1 cellular context compared by ENCODE assay signal in genomic region chr16:2340564-2341455, GRCh38.
TF ChIP-seq lines count a peak whose summit lies in the region.

ABCA3 (minus strand) TSS chr16:2340728; CDS start chr16:2326466, 14,262 bp downstream.

TF ChIP-seq in K562, 482 proteins besides CTCF, POLR2A, EP300 and RAD21 (continued from another document and continues in another):
- TF ChIP-seq, protein P1, sequence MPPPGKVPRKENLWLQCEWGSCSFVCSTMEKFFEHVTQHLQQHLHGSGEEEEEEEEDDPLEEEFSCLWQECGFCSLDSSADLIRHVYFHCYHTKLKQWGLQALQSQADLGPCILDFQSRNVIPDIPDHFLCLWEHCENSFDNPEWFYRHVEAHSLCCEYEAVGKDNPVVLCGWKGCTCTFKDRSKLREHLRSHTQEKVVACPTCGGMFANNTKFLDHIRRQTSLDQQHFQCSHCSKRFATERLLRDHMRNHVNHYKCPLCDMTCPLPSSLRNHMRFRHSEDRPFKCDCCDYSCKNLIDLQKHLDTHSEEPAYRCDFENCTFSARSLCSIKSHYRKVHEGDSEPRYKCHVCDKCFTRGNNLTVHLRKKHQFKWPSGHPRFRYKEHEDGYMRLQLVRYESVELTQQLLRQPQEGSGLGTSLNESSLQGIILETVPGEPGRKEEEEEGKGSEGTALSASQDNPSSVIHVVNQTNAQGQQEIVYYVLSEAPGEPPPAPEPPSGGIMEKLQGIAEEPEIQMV (tag; conservative IDR thresholded peaks at IDR 0.05; ENCODE audit: low read depth): 0 out of 2 replicates have a peak, but pooled peaks have one; percentile 35
- peak; percentile 90 for TF ChIP-seq ZNF395 (CRISPR knock-in tag; IDR thresholded peaks at IDR 0.05)
- TF ChIP-seq THAP7 (CRISPR knock-in tag; IDR thresholded peaks at IDR 0.05): no peak
- peak; percentile 59; the same call in 1 of the 2 replicates for TF ChIP-seq MBD2 (IDR thresholded peaks at IDR 0.05; ENCODE audit: borderline replicate concordance, low read depth)
- TF ChIP-seq MYBL2 (IDR thresholded peaks at IDR 0.05; ENCODE audit: low read depth): no peak
- no peak for TF ChIP-seq MYBL2 (CRISPR knock-in tag; IDR thresholded peaks at IDR 0.05; ENCODE audit: borderline replicate concordance)
- TF ChIP-seq PML (IDR thresholded peaks at IDR 0.05; ENCODE audit: low read length): no peak
- TF ChIP-seq NKRF (IDR thresholded peaks at IDR 0.05; ENCODE audit: borderline replicate concordance): peak; percentile 81; the same call in 1 of the 2 replicates
- peak; percentile 39; the same call in 1 of the 2 replicates for TF ChIP-seq ZNF274 (IDR thresholded peaks at IDR 0.05; ENCODE audit: borderline replicate concordance, low read depth, low read length)
- TF ChIP-seq ZNF175 (CRISPR knock-in tag; IDR thresholded peaks at IDR 0.05; ENCODE audit: low read depth): peak; percentile 90
- peak; percentile 93; the same call in 1 of the 2 replicates for TF ChIP-seq MTA3 (IDR thresholded peaks at IDR 0.05; ENCODE audit: borderline replicate concordance)
- 0 out of 2 replicates have a peak, but pooled peaks have one; percentile 52 for TF ChIP-seq PTBP1 (IDR thresholded peaks at IDR 0.05; ENCODE audit: low read depth, low read length)
- no peak for TF ChIP-seq XRCC4 (IDR thresholded peaks at IDR 0.05; ENCODE audit: extremely low read depth, insufficient read depth, insufficient read length)
- TF ChIP-seq CHD2 (IDR thresholded peaks at IDR 0.05; ENCODE audit: low read depth, low read length): peak; percentile 43; the same call in 1 of the 2 replicates
- TF ChIP-seq PREB (CRISPR knock-in tag; IDR thresholded peaks at IDR 0.05): 0 out of 2 replicates have a peak, but pooled peaks have one; percentile 25
- TF ChIP-seq KAT7 (CRISPR knock-in tag; IDR thresholded peaks at IDR 0.05; ENCODE audit: borderline replicate concordance): peak; percentile 74; the same call in 1 of the 2 replicates
- TF ChIP-seq, protein P2, sequence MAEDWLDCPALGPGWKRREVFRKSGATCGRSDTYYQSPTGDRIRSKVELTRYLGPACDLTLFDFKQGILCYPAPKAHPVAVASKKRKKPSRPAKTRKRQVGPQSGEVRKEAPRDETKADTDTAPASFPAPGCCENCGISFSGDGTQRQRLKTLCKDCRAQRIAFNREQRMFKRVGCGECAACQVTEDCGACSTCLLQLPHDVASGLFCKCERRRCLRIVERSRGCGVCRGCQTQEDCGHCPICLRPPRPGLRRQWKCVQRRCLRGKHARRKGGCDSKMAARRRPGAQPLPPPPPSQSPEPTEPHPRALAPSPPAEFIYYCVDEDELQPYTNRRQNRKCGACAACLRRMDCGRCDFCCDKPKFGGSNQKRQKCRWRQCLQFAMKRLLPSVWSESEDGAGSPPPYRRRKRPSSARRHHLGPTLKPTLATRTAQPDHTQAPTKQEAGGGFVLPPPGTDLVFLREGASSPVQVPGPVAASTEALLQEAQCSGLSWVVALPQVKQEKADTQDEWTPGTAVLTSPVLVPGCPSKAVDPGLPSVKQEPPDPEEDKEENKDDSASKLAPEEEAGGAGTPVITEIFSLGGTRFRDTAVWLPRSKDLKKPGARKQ (CRISPR knock-in tag; IDR thresholded peaks at IDR 0.05): peak; percentile 100
- TF ChIP-seq TGIF2 (CRISPR knock-in tag; IDR thresholded peaks at IDR 0.05): peak; percentile 73
- TF ChIP-seq NFE2 (IDR thresholded peaks at IDR 0.05; ENCODE audit: low read depth): peak; percentile 86
- TF ChIP-seq CCNT2 (IDR thresholded peaks at IDR 0.05; ENCODE audit: borderline replicate concordance, extremely low read depth, insufficient read length, low read depth, low read length): peak; percentile 89
- TF ChIP-seq, protein P3, sequence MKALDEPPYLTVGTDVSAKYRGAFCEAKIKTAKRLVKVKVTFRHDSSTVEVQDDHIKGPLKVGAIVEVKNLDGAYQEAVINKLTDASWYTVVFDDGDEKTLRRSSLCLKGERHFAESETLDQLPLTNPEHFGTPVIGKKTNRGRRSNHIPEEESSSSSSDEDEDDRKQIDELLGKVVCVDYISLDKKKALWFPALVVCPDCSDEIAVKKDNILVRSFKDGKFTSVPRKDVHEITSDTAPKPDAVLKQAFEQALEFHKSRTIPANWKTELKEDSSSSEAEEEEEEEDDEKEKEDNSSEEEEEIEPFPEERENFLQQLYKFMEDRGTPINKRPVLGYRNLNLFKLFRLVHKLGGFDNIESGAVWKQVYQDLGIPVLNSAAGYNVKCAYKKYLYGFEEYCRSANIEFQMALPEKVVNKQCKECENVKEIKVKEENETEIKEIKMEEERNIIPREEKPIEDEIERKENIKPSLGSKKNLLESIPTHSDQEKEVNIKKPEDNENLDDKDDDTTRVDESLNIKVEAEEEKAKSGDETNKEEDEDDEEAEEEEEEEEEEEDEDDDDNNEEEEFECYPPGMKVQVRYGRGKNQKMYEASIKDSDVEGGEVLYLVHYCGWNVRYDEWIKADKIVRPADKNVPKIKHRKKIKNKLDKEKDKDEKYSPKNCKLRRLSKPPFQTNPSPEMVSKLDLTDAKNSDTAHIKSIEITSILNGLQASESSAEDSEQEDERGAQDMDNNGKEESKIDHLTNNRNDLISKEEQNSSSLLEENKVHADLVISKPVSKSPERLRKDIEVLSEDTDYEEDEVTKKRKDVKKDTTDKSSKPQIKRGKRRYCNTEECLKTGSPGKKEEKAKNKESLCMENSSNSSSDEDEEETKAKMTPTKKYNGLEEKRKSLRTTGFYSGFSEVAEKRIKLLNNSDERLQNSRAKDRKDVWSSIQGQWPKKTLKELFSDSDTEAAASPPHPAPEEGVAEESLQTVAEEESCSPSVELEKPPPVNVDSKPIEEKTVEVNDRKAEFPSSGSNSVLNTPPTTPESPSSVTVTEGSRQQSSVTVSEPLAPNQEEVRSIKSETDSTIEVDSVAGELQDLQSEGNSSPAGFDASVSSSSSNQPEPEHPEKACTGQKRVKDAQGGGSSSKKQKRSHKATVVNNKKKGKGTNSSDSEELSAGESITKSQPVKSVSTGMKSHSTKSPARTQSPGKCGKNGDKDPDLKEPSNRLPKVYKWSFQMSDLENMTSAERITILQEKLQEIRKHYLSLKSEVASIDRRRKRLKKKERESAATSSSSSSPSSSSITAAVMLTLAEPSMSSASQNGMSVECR (CRISPR knock-in tag; IDR thresholded peaks at IDR 0.05): peak; percentile 98
- TF ChIP-seq HLTF (IDR thresholded peaks at IDR 0.05): peak; percentile 87; the same call in 1 of the 2 replicates
- TF ChIP-seq MEIS2 (IDR thresholded peaks at IDR 0.05; ENCODE audit: partially characterized antibody): peak; percentile 98
- TF ChIP-seq MED1 (CRISPR knock-in tag; IDR thresholded peaks at IDR 0.05; ENCODE audit: borderline replicate concordance): no peak
- 0 out of 2 replicates have a peak, but pooled peaks have one; percentile 77 for TF ChIP-seq RBM14 (IDR thresholded peaks at IDR 0.05; ENCODE audit: borderline replicate concordance, insufficient read depth, low read depth, low read length)
- TF ChIP-seq ZNF77 (CRISPR knock-in tag; IDR thresholded peaks at IDR 0.05): no peak
- TF ChIP-seq SRF (CRISPR knock-in tag; IDR thresholded peaks at IDR 0.05): peak in 1 of 2 experiments; percentile 79; a peak in 2 of 4 replicates
- peak; percentile 40; the same call in 1 of the 2 replicates for TF ChIP-seq BACH1 (tag; IDR thresholded peaks at IDR 0.05)
- peak in 1 of 2 experiments; percentile 91; a peak in 2 of 4 replicates for TF ChIP-seq FOXA3 (CRISPR knock-in tag; conservative IDR thresholded peaks at IDR 0.05 in 1 of 2, IDR thresholded peaks at IDR 0.05 in 1 of 2)
- no peak for TF ChIP-seq HMG20B (CRISPR knock-in tag; IDR thresholded peaks at IDR 0.05)
- peak; percentile 93 for TF ChIP-seq SMAD4 (CRISPR knock-in tag; conservative IDR thresholded peaks at IDR 0.05)
- TF ChIP-seq MAX (CRISPR knock-in tag; IDR thresholded peaks at IDR 0.05): peak; percentile 100
- TF ChIP-seq RBFOX2 (IDR thresholded peaks at IDR 0.05; ENCODE audit: low read depth, low read length): peak; percentile 61
- TF ChIP-seq, protein P4, sequence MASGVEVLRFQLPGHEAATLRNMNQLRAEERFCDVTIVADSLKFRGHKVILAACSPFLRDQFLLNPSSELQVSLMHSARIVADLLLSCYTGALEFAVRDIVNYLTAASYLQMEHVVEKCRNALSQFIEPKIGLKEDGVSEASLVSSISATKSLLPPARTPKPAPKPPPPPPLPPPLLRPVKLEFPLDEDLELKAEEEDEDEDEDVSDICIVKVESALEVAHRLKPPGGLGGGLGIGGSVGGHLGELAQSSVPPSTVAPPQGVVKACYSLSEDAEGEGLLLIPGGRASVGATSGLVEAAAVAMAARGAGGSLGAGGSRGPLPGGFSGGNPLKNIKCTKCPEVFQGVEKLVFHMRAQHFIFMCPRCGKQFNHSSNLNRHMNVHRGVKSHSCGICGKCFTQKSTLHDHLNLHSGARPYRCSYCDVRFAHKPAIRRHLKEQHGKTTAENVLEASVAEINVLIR (CRISPR knock-in tag; IDR thresholded peaks at IDR 0.05): peak; percentile 55; the same call in 1 of the 2 replicates
- TF ChIP-seq CCAR2 (IDR thresholded peaks at IDR 0.05; ENCODE audit: low read depth, low read length): no peak
- 0 out of 2 replicates have a peak, but pooled peaks have one; percentile 38 for TF ChIP-seq RNF219 (CRISPR knock-in tag; IDR thresholded peaks at IDR 0.05)
- TF ChIP-seq HDAC8 (tag; IDR thresholded peaks at IDR 0.05): peak; percentile 86
- peak; percentile 39 for TF ChIP-seq MAFG (tag; conservative IDR thresholded peaks at IDR 0.05)
- no peak for TF ChIP-seq MEF2A (IDR thresholded peaks at IDR 0.05; ENCODE audit: control insufficient read depth, low read depth, low read length)
- TF ChIP-seq TBL1XR1 (IDR thresholded peaks at IDR 0.05; ENCODE audit: low read length in 2 of 2): peak; percentile 27 to 34; a peak in 2 of 4 replicates
- TF ChIP-seq FOS (IDR thresholded peaks at IDR 0.05; ENCODE audit: extremely low read depth, insufficient read length): no peak
- TF ChIP-seq, protein P5, sequence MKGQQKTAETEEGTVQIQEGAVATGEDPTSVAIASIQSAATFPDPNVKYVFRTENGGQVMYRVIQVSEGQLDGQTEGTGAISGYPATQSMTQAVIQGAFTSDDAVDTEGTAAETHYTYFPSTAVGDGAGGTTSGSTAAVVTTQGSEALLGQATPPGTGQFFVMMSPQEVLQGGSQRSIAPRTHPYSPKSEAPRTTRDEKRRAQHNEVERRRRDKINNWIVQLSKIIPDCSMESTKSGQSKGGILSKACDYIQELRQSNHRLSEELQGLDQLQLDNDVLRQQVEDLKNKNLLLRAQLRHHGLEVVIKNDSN (CRISPR knock-in tag; IDR thresholded peaks at IDR 0.05): peak; percentile 81
- TF ChIP-seq CTBP1 (IDR thresholded peaks at IDR 0.05; ENCODE audit: borderline replicate concordance): peak; percentile 92
